13 cellular contexts compared by ENCODE assay signal in genomic region chr5:97071101-97071500, GRCh38.
DNase-seq lines count a peak whose midpoint lies in the region; ATAC-seq, FAIRE-seq and TF ChIP-seq lines count a peak whose summit lies in the region.
"Had no signal": no experiment of that assay in that cellular context is flagged by ENCODE, and none has a peak within 500 bp of the region (broad histone marks: within the 10 kb centered on the region; RNA-seq: fewer than 3 reads in every experiment).

No MANE protein-coding gene starts in this region.

- peaks cover 4% of the 10 kb centered on the region for H3K36me3 Mint-ChIP-seq in T-helper 17 cell (ENCODE audit: low read depth)

- TF ChIP-seq POLR2A in GM12891 (IDR thresholded peaks at IDR 0.05; ENCODE audit: low read depth, low read length) = no peak

- no peak overlapping the region for H3K4me3 Mint-ChIP-seq in T-helper 17 cell

- DNase-seq in A172 (ENCODE audit: low spot score) (peak; percentile 86), M059J (ENCODE audit: low read depth) (peak; percentile 86), epithelial cell of esophagus (ENCODE audit: low read depth) (peak; percentile 41), myocyte (ENCODE audit: low read depth) (peak; percentile 71), GM12891 (ENCODE audit: insufficient read length, low spot score) (no peak), T-helper 17 cell (no peak), D341Med (ENCODE audit: low spot score) (no peak)
- DNase-seq: ACHN; activated CD4-positive, CD25-positive, alpha-beta regulatory T cell; NCI-H187; stimulated activated naive CD4-positive, alpha-beta T cell had no signal

- no peaks in the 10 kb centered on the region for H3K4me1 Mint-ChIP-seq in T-helper 17 cell

- H3K27me3 Mint-ChIP-seq in T-helper 17 cell = peaks cover 21% of the 10 kb centered on the region

- ATAC-seq in T-helper 17 cell (no peak), HG02759 (IDR thresholded peaks at IDR 0.05; ENCODE audit: unreplicated experiment) (no peak)

- H3K4me3 ChIP-seq in epithelial cell of esophagus (ENCODE audit: low read length) = no peak overlapping the region

- no peak overlapping the region for H3K27ac Mint-ChIP-seq in T-helper 17 cell
- H3K27ac Mint-ChIP-seq: activated T-helper 2 cell treated with anti-CD3 and anti-CD28 coated beads, Interferon-gamma antibody, Interleukin-2, Interleukin-4, amounts not matched to agents 10 μg/mL and 5 μg/mL and 100 μg/mL, durations not matched to agents 14 hours and 24 hours and 36 hours had no signal

- no peaks in the 10 kb centered on the region for H3K9me3 ChIP-seq in T-helper 17 cell (ENCODE audit: control insufficient read depth, low read length, poor library complexity, severe bottlenecking)

- TF ChIP-seq CTCF in epithelial cell of esophagus (IDR thresholded peaks at IDR 0.05; ENCODE audit: insufficient read depth, low read depth, low read length, missing control alignments) = no peak

- no peak for FAIRE-seq in GM12891 (lab: Jason Lieb, UNC)

TF ChIP-seq in GM12891, 5 proteins besides CTCF, POLR2A, EP300 and RAD21:
- no peak for TF ChIP-seq SPI1 (IDR thresholded peaks at IDR 0.05; ENCODE audit: low read depth, low read length)
- TF ChIP-seq PAX5 (IDR thresholded peaks at IDR 0.05; ENCODE audit: insufficient read depth, low read length, severe bottlenecking) = no peak
- no peak for TF ChIP-seq POU2F2 (IDR thresholded peaks at IDR 0.05; ENCODE audit: low read depth, low read length)
- no peak for TF ChIP-seq POLR2AphosphoS5 (IDR thresholded peaks at IDR 0.05; ENCODE audit: low read depth, low read length)
- TF ChIP-seq TAF1 (IDR thresholded peaks at IDR 0.05; ENCODE audit: low read depth, low read length) = no peak

Comparison
In these comparisons a context has a peak if more than half of its experiments do, and no peak if none do; other contexts are left out.
1. DNase-seq: peak in A172 (single experiment), M059J (single experiment), epithelial cell of esophagus (single experiment) and myocyte (single experiment); none in GM12891 (single experiment), T-helper 17 cell (0 of 3) and D341Med (single experiment).